In genomic region chr4:116585240-116585639, GRCh38 we compare ENCODE assay signal across 18 cellular contexts.
"Had no signal": no experiment of that assay in that cellular context is flagged by ENCODE, and none has a peak within 500 bp of the region (broad histone marks: within the 10 kb centered on the region; RNA-seq: fewer than 3 reads in every experiment).

No MANE protein-coding gene starts in this region.

- ATAC-seq: activated T-cell treated with anti-CD3 and anti-CD28 coated beads, Interleukin-2, amount 50 U/mL, for 4 hours; heart right ventricle; left lung; sciatic nerve; stimulated activated memory B cell treated with anti-CD40 and anti-IgM and Interleukin-4, amounts not matched to agents 10 μg/mL and 1 μg/mL and 100 μg/mL, for 72 hours had no signal

- H3K4me1 ChIP-seq: heart right ventricle, left lung, prostate gland, spleen had no signal

- H3K27me3 ChIP-seq: heart right ventricle, left lung, spleen had no signal

- H3K4me3 ChIP-seq: heart right ventricle, left lung, prostate gland, spleen had no signal

- H3K9me3 ChIP-seq: heart right ventricle, left lung, prostate gland, spleen had no signal

- DNase-seq: activated CD4-positive, alpha-beta memory T cell treated with anti-CD3 and anti-CD28 coated beads for 36 hours; activated gamma-delta T cell; activated naive CD8-positive, alpha-beta T cell treated with anti-CD3 and anti-CD28 coated beads for 36 hours; activated T-cell treated with anti-CD3 and anti-CD28 coated beads, Interleukin-2, amount 50 U/mL, for 4 hours; anterior cingulate cortex; foreskin melanocyte; heart right ventricle; islet precursor cell; left lung; occipital lobe; spleen; stimulated activated CD4-positive, alpha-beta T cell treated with anti-CD3 and anti-CD28 coated beads, Interleukin-1b, Interleukin-23, amount 100 ng/mL, for 48 hours; T1000; trophoblast cell had no signal

- H3K27ac ChIP-seq: heart right ventricle, left lung, prostate gland, spleen, VCaP had no signal

- H3K36me3 ChIP-seq: heart right ventricle, left lung, prostate gland, spleen had no signal
